1 cellular context compared by ENCODE assay signal in genomic region chr11:93591247-93591898, GRCh38.
TF ChIP-seq lines count a peak whose summit lies in the region.

No MANE protein-coding gene starts in this region.

TF ChIP-seq in HepG2, 621 proteins besides CTCF, POLR2A, EP300 and RAD21 (continued from another document and continues in another):
- TF ChIP-seq ZBTB40 (IDR thresholded peaks at IDR 0.05) = no peak
- TF ChIP-seq ZBTB40 (CRISPR knock-in tag; IDR thresholded peaks at IDR 0.05) = peak; percentile 51; the same call in 1 of the 2 replicates
- peak; percentile 54; the same call in 1 of the 2 replicates for TF ChIP-seq MAX (IDR thresholded peaks at IDR 0.05)
- 0 out of 2 replicates have a peak, but pooled peaks have one; percentile 39 for TF ChIP-seq HIC2 (CRISPR knock-in tag; IDR thresholded peaks at IDR 0.05; ENCODE audit: low read depth)
- TF ChIP-seq ZNF12 (CRISPR knock-in tag; IDR thresholded peaks at IDR 0.05) = peak; percentile 33; the same call in 1 of the 2 replicates
- 0 out of 2 replicates have a peak, but pooled peaks have one; percentile 31 for TF ChIP-seq PATZ1 (CRISPR knock-in tag; IDR thresholded peaks at IDR 0.05)
- TF ChIP-seq MEF2D (CRISPR knock-in tag; IDR thresholded peaks at IDR 0.05) = no peak
- peak; percentile 84 for TF ChIP-seq AHDC1 (CRISPR knock-in tag; IDR thresholded peaks at IDR 0.05; ENCODE audit: borderline replicate concordance)
- no peak for TF ChIP-seq ZNF20 (CRISPR knock-in tag; IDR thresholded peaks at IDR 0.05)
- TF ChIP-seq FOXP4 (CRISPR knock-in tag; IDR thresholded peaks at IDR 0.05) = peak; percentile 42; the same call in 1 of the 2 replicates
- peak; percentile 86 for TF ChIP-seq POGZ (CRISPR knock-in tag; IDR thresholded peaks at IDR 0.05)
- TF ChIP-seq ADNP (CRISPR knock-in tag; IDR thresholded peaks at IDR 0.05) = peak; percentile 86
- TF ChIP-seq ZMYM3 (CRISPR knock-in tag; IDR thresholded peaks at IDR 0.05) = peak; percentile 93
- peak; percentile 27; the same call in 1 of the 2 replicates for TF ChIP-seq ZNF652 (CRISPR knock-in tag; IDR thresholded peaks at IDR 0.05; ENCODE audit: borderline replicate concordance, low read depth)
- peak; percentile 86 for TF ChIP-seq RARA (CRISPR knock-in tag; IDR thresholded peaks at IDR 0.05)
- TF ChIP-seq ZBTB3 (CRISPR knock-in tag; IDR thresholded peaks at IDR 0.05; ENCODE audit: borderline replicate concordance, low read depth) = no peak
- TF ChIP-seq JUNB (CRISPR knock-in tag; IDR thresholded peaks at IDR 0.05; ENCODE audit: borderline replicate concordance) = peak; percentile 86
- 0 out of 2 replicates have a peak, but pooled peaks have one; percentile 42 for TF ChIP-seq ZBTB33 (CRISPR knock-in tag; IDR thresholded peaks at IDR 0.05)
- TF ChIP-seq ZNF180 (CRISPR knock-in tag; IDR thresholded peaks at IDR 0.05; ENCODE audit: borderline replicate concordance, low read depth) = no peak
- TF ChIP-seq ZNF644 (CRISPR knock-in tag; IDR thresholded peaks at IDR 0.05; ENCODE audit: low read depth) = peak; percentile 73
- TF ChIP-seq CEBPB (IDR thresholded peaks at IDR 0.05; ENCODE audit: borderline replicate concordance, low read depth, low read length) = peak; percentile 87
- TF ChIP-seq NONO (IDR thresholded peaks at IDR 0.05) = no peak
- TF ChIP-seq NONO (CRISPR knock-in tag; conservative IDR thresholded peaks at IDR 0.05) = no peak
- peak; percentile 41; the same call in 1 of the 2 replicates for TF ChIP-seq MIXL1 (CRISPR knock-in tag; IDR thresholded peaks at IDR 0.05)
- TF ChIP-seq ZNF691 (CRISPR knock-in tag; IDR thresholded peaks at IDR 0.05; ENCODE audit: borderline replicate concordance, low read depth) = no peak
- peak; percentile 48; the same call in 1 of the 2 replicates for TF ChIP-seq FOXA3 (CRISPR knock-in tag; IDR thresholded peaks at IDR 0.05)
- TF ChIP-seq NR2F2 (IDR thresholded peaks at IDR 0.05; ENCODE audit: borderline replicate concordance, low read depth) = peak; percentile 40; the same call in 1 of the 2 replicates
- TF ChIP-seq THAP11 (CRISPR knock-in tag; IDR thresholded peaks at IDR 0.05) = peak; percentile 56
- 0 out of 2 replicates have a peak, but pooled peaks have one; percentile 43 for TF ChIP-seq ZNF792 (CRISPR knock-in tag; IDR thresholded peaks at IDR 0.05)
